In genomic region chr17:45394913-45395568, GRCh38 we compare ENCODE assay signal across 1 cellular context.
TF ChIP-seq lines count a peak whose summit lies in the region.

No MANE protein-coding gene starts in this region.

TF ChIP-seq in K562, 482 proteins besides CTCF, POLR2A, EP300 and RAD21 (continued from another document and continues in another):
- TF ChIP-seq FOXA3 (CRISPR knock-in tag; conservative IDR thresholded peaks at IDR 0.05 in 1 of 2, IDR thresholded peaks at IDR 0.05 in 1 of 2): 0 out of 4 replicates have a peak, but pooled peaks of 1 of the 2 experiments have one; percentile 10
- TF ChIP-seq PTRF (tag; IDR thresholded peaks at IDR 0.05): no peak
- TF ChIP-seq TEAD4 (IDR thresholded peaks at IDR 0.05; ENCODE audit: low read length): peak; percentile 70
- TF ChIP-seq TEAD4 (CRISPR knock-in tag; IDR thresholded peaks at IDR 0.05; ENCODE audit: borderline replicate concordance): no peak
- no peak for TF ChIP-seq SREBF2 (CRISPR knock-in tag; IDR thresholded peaks at IDR 0.05)
- no peak for TF ChIP-seq PCBP2 (IDR thresholded peaks at IDR 0.05; ENCODE audit: low read depth, low read length, poor library complexity, severe bottlenecking)
- no peak for TF ChIP-seq ZNF12 (CRISPR knock-in tag; IDR thresholded peaks at IDR 0.05)
- TF ChIP-seq NONO (IDR thresholded peaks at IDR 0.05; ENCODE audit: low read depth in 2 of 2, low read length in 1 of 2): no peak
- no peak for TF ChIP-seq ZNF354B (CRISPR knock-in tag; IDR thresholded peaks at IDR 0.05)
- peak; percentile 82 for TF ChIP-seq NCOR1 (IDR thresholded peaks at IDR 0.05)
- TF ChIP-seq YBX1 (IDR thresholded peaks at IDR 0.05): no peak
- TF ChIP-seq ZBTB1 (CRISPR knock-in tag; IDR thresholded peaks at IDR 0.05; ENCODE audit: borderline replicate concordance, low read depth): no peak
- TF ChIP-seq ZNF766 (CRISPR knock-in tag; conservative IDR thresholded peaks at IDR 0.05): no peak
- TF ChIP-seq MAZ (CRISPR knock-in tag; conservative IDR thresholded peaks at IDR 0.05 in 1 of 2, IDR thresholded peaks at IDR 0.05 in 1 of 2): 0 out of 4 replicates have a peak, but pooled peaks of 1 of the 2 experiments have one; percentile 28
- TF ChIP-seq ARID4B (CRISPR knock-in tag; IDR thresholded peaks at IDR 0.05): peak; percentile 22; the same call in 1 of the 2 replicates
- no peak for TF ChIP-seq MAFF (IDR thresholded peaks at IDR 0.05; ENCODE audit: low read length)
- TF ChIP-seq ZBTB33 (CRISPR knock-in tag; IDR thresholded peaks at IDR 0.05): peak; percentile 91
- no peak for TF ChIP-seq ATF6 (CRISPR knock-in tag; IDR thresholded peaks at IDR 0.05)
- TF ChIP-seq SMARCE1 (IDR thresholded peaks at IDR 0.05): peak; percentile 83
- no peak for TF ChIP-seq FOXA1 (IDR thresholded peaks at IDR 0.05; ENCODE audit: borderline replicate concordance)
- TF ChIP-seq PREB (CRISPR knock-in tag; IDR thresholded peaks at IDR 0.05): no peak
- peak; percentile 39; the same call in 1 of the 2 replicates for TF ChIP-seq ATF7 (IDR thresholded peaks at IDR 0.05)
- TF ChIP-seq NKRF (IDR thresholded peaks at IDR 0.05; ENCODE audit: borderline replicate concordance): no peak
- TF ChIP-seq NBN (IDR thresholded peaks at IDR 0.05; ENCODE audit: low read depth): peak; percentile 69; the same call in 1 of the 2 replicates
- TF ChIP-seq ZNF764 (CRISPR knock-in tag; IDR thresholded peaks at IDR 0.05; ENCODE audit: low read depth): no peak
- peak in 1 of 2 experiments; percentile 28; a peak in 1 of 4 replicates for TF ChIP-seq TEAD1 (CRISPR knock-in tag; IDR thresholded peaks at IDR 0.05)
- TF ChIP-seq E2F4 (CRISPR knock-in tag; IDR thresholded peaks at IDR 0.05; ENCODE audit: low read depth): no peak
- no peak for TF ChIP-seq SRF (CRISPR knock-in tag; IDR thresholded peaks at IDR 0.05)
- TF ChIP-seq ZNF75A (CRISPR knock-in tag; IDR thresholded peaks at IDR 0.05): no peak
- TF ChIP-seq ZBTB43 (CRISPR knock-in tag; IDR thresholded peaks at IDR 0.05): no peak
- TF ChIP-seq ZNF408 (CRISPR knock-in tag; IDR thresholded peaks at IDR 0.05; ENCODE audit: low read depth): no peak
- no peak for TF ChIP-seq E2F3 (CRISPR knock-in tag; IDR thresholded peaks at IDR 0.05)
- TF ChIP-seq PYGO2 (tag; IDR thresholded peaks at IDR 0.05): no peak
- TF ChIP-seq ZNF212 (CRISPR knock-in tag; IDR thresholded peaks at IDR 0.05): no peak
- no peak for TF ChIP-seq CREBBP (IDR thresholded peaks at IDR 0.05; ENCODE audit: low read depth, low read length)
- no peak for TF ChIP-seq TRIM25 (IDR thresholded peaks at IDR 0.05; ENCODE audit: borderline replicate concordance)
- TF ChIP-seq DEAF1 (CRISPR knock-in tag; IDR thresholded peaks at IDR 0.05): peak; percentile 61; the same call in 1 of the 2 replicates
- TF ChIP-seq ZNF224 (CRISPR knock-in tag; IDR thresholded peaks at IDR 0.05): no peak
- TF ChIP-seq ZNF121 (CRISPR knock-in tag; conservative IDR thresholded peaks at IDR 0.05): no peak
- TF ChIP-seq ZFPM2 (CRISPR knock-in tag; IDR thresholded peaks at IDR 0.05): no peak
- 0 out of 2 replicates have a peak, but pooled peaks have one; percentile 70 for TF ChIP-seq LCOR (CRISPR knock-in tag; IDR thresholded peaks at IDR 0.05)
- no peak for TF ChIP-seq TCF15 (CRISPR knock-in tag; IDR thresholded peaks at IDR 0.05)
- peak; percentile 78; the same call in 1 of the 2 replicates for TF ChIP-seq ETV5 (CRISPR knock-in tag; IDR thresholded peaks at IDR 0.05; ENCODE audit: low read depth)
- TF ChIP-seq KLF6 (CRISPR knock-in tag; IDR thresholded peaks at IDR 0.05; ENCODE audit: borderline replicate concordance): no peak
- TF ChIP-seq EGR1 (conservative IDR thresholded peaks at IDR 0.05): peak; percentile 78
- no peak for TF ChIP-seq HDAC2 (IDR thresholded peaks at IDR 0.05)
- no peak for TF ChIP-seq ZNF785 (CRISPR knock-in tag; IDR thresholded peaks at IDR 0.05)
- no peak for TF ChIP-seq NFXL1 (CRISPR knock-in tag; IDR thresholded peaks at IDR 0.05)
